ENCODE assay signal across 20 cellular contexts in genomic region chr17:41523787-41524186, GRCh38. TPM values are rescaled to one million over a fixed set of nuclear protein-coding genes. Genes with fewer than 3 reads are reported as not detected.
DNase-seq lines count a peak whose midpoint lies in the region; ATAC-seq and TF ChIP-seq lines count a peak whose summit lies in the region.
"Had no signal": no experiment of that assay in that cellular context is flagged by ENCODE, and none has a peak within 500 bp of the region (broad histone marks: within the 10 kb centered on the region; RNA-seq: fewer than 3 reads in every experiment).

No MANE protein-coding gene starts in this region.

- TF ChIP-seq EP300 in suprapubic skin (IDR thresholded peaks at IDR 0.05): no peak

- H3K36me3 ChIP-seq in PC-9 (ENCODE audit: low read depth) (peaks cover 38% of the 10 kb centered on the region), suprapubic skin (no peaks in the 10 kb centered on the region)
- H3K36me3 ChIP-seq: adrenal gland, WERI-Rb-1 had no signal

- TF ChIP-seq POLR2A in erythroblast (IDR thresholded peaks at IDR 0.05; ENCODE audit: low read length) (no peak), suprapubic skin (IDR thresholded peaks at IDR 0.05) (no peak)

- peaks cover 93% of the 10 kb centered on the region for H3F3A ChIP-seq in PC-9 (ENCODE audit: insufficient read depth, low read depth)

- H3K4me3 Mint-ChIP-seq in CD4-positive, alpha-beta T cell: no peak overlapping the region
- H3K4me3 Mint-ChIP-seq: central memory CD8-positive, alpha-beta T cell; natural killer cell treated with Interleukin-12 subunit alpha and Interleukin-12 subunit beta and Interleukin-15 and Interleukin-18, amount 100 ng/mL, for 72 hours had no signal

- H3K27me3 Mint-ChIP-seq in CD4-positive, alpha-beta T cell: peaks cover 29% of the 10 kb centered on the region

- WGBS in suprapubic skin: no CpG with 5 or more reads among the region's 19 CpGs

- H3K9me2 ChIP-seq in PC-9 (ENCODE audit: insufficient read depth): no peaks in the 10 kb centered on the region

- H3K4me3 ChIP-seq in PC-9 (peak overlapping the region; percentile 93), suprapubic skin (no peak overlapping the region)
- H3K4me3 ChIP-seq: adrenal gland had no signal

- no peak for ATAC-seq in CD4-positive, alpha-beta T cell (ENCODE audit: poor library complexity)
- ATAC-seq in GM19328 (IDR thresholded peaks at IDR 0.05; ENCODE audit: unreplicated experiment): no peak
- ATAC-seq: natural killer cell treated with Interleukin-12 subunit alpha and Interleukin-12 subunit beta and Interleukin-15 and Interleukin-18, amount 100 ng/mL, for 72 hours had no signal

- peaks cover 19% of the 10 kb centered on the region for H4K20me1 ChIP-seq in PC-9 (ENCODE audit: insufficient read depth)

- H3K4me2 ChIP-seq in PC-9: peak overlapping the region; percentile 98
- H3K4me2 ChIP-seq: KMS-11 had no signal

- POLR2A ChIA-PET in PC-9 (lab: Charles Lee; ENCODE audit: unreplicated experiment): interaction anchor here (0.5 to 5.8 kb wide), 3 partner anchors 17 to 438 kb away, joined by 4 to 75 read pairs (median 8); partner anchors contain the start of gene KRT13
- POLR2A ChIA-PET in CD4-positive, alpha-beta T cell (lab: Charles Lee): no interaction called here

- TSS peak; percentile 13 for BruUV-seq in PC-9 (replicated peaks; lab: Mats Ljungman, UMichigan)

- no peak overlapping the region for H3K27ac Mint-ChIP-seq in CD4-positive, alpha-beta T cell
- H3K27ac Mint-ChIP-seq: activated T-helper 2 cell treated with anti-CD3 and anti-CD28 coated beads, Interferon-gamma antibody, Interleukin-2, Interleukin-4, amounts not matched to agents 10 μg/mL and 5 μg/mL and 100 μg/mL, durations not matched to agents 14 hours and 24 hours and 36 hours; natural killer cell treated with Interleukin-12 subunit alpha and Interleukin-12 subunit beta and Interleukin-15 and Interleukin-18, amount 100 ng/mL, for 72 hours had no signal

- peaks cover 14% of the 10 kb centered on the region for H3K4me1 Mint-ChIP-seq in CD4-positive, alpha-beta T cell (ENCODE audit: low read depth)

- H3K27me3 ChIP-seq in PC-9 (ENCODE audit: insufficient read depth, low read depth) (no peaks in the 10 kb centered on the region), suprapubic skin (peaks cover 49% of the 10 kb centered on the region)
- peaks cover 20% of the 10 kb centered on the region for H3K27me3 ChIP-seq in CD4-positive, alpha-beta T cell (ENCODE audit: control insufficient read depth, insufficient read depth, low read length)

- no peaks in the 10 kb centered on the region for H3K36me3 Mint-ChIP-seq in CD4-positive, alpha-beta T cell (ENCODE audit: low read depth)
- H3K36me3 Mint-ChIP-seq: natural killer cell treated with Interleukin-12 subunit alpha and Interleukin-12 subunit beta and Interleukin-15 and Interleukin-18, amount 100 ng/mL, for 72 hours had no signal

- H3K9me3 ChIP-seq in PC-9 (ENCODE audit: insufficient read depth, low read depth) (no peaks in the 10 kb centered on the region), suprapubic skin (no peaks in the 10 kb centered on the region)
- H3K9me3 ChIP-seq in CD4-positive, alpha-beta T cell (ENCODE audit: control insufficient read depth, low read length): no peaks in the 10 kb centered on the region
- H3K9me3 ChIP-seq: adrenal gland had no signal

- H2AFZ ChIP-seq in PC-9: no peak overlapping the region

- no peak for TF ChIP-seq CTCF in PC-9 (conservative IDR thresholded peaks at IDR 0.05)
- no peak for TF ChIP-seq CTCF in suprapubic skin (IDR thresholded peaks at IDR 0.05)
- TF ChIP-seq CTCF in CD4-positive, alpha-beta T cell (IDR thresholded peaks at IDR 0.05): no peak

- intact Hi-C loops in PC-9 (cut with micrococcal nuclease; ENCODE audit: unreplicated experiment): loop anchor here (10.0 kb wide), 1 partner anchor 199 kb away; no protein-coding TSS in a partner anchor
- intact Hi-C loops in CD4-positive, alpha-beta T cell (cut with DNase I, micrococcal nuclease): no loop called here

- H3K9me3 Mint-ChIP-seq in CD4-positive, alpha-beta T cell: no peaks in the 10 kb centered on the region
- H3K9me3 Mint-ChIP-seq: activated T-helper 2 cell treated with anti-CD3 and anti-CD28 coated beads, Interferon-gamma antibody, Interleukin-2, Interleukin-4, amounts not matched to agents 10 μg/mL and 5 μg/mL and 100 μg/mL, durations not matched to agents 14 hours and 24 hours and 36 hours; central memory CD8-positive, alpha-beta T cell; natural killer cell treated with Interleukin-12 subunit alpha and Interleukin-12 subunit beta and Interleukin-15 and Interleukin-18, amount 100 ng/mL, for 72 hours had no signal

- H3K4me1 ChIP-seq in PC-9 (replicated peaks; ENCODE audit: insufficient read depth) (peaks cover 64% of the 10 kb centered on the region), suprapubic skin (peaks cover 41% of the 10 kb centered on the region)

- CTCF ChIA-PET in PC-9 (lab: Charles Lee): no interaction called here
- CTCF ChIA-PET in CD4-positive, alpha-beta T cell (lab: Charles Lee): no interaction called here

- H3K27ac ChIP-seq in PC-9: peak overlapping the region; percentile 95
- peak overlapping the region; percentile 6 for H3K27ac ChIP-seq in suprapubic skin
- H3K27ac ChIP-seq in CD4-positive, alpha-beta T cell (ENCODE audit: low read depth, low read length): no peak overlapping the region
- H3K27ac ChIP-seq: adrenal gland, C4-2B, KMS-11, WERI-Rb-1 had no signal

- H3K79me2 ChIP-seq in PC-9 (ENCODE audit: low read depth): peaks cover 59% of the 10 kb centered on the region

- DNase-seq in HT-29 (ENCODE audit: low spot score) (peak; percentile 81), PC-9 (peak; percentile 67 to 74), erythroblast (lab: John Stamatoyannopoulos, UW) (peak; percentile 57 to 82), suprapubic skin (ENCODE audit: low spot score in 2 of 2) (no peak), SW 1271 (lab: John Stamatoyannopoulos, UW) (no peak)
- no peak for DNase-seq in CD4-positive, alpha-beta T cell
- DNase-seq: adrenal gland; NCI-H1436; stimulated activated CD4-positive, alpha-beta T cell treated with anti-CD3 and anti-CD28 coated beads, Interleukin-15, amount 100 ng/mL, for 24 hours; WERI-Rb-1 had no signal

RNA-seq across cellular contexts. Expression of gene KRT19, which starts 4.3 kb away (rescaled TPM):
- 2,402 and 2,405 TPM in 2 replicates for total RNA-seq in HT-29 (2014; rRNA removed; shearing (Covaris generic))
- total RNA-seq in PC-9 (2021) (1,811 and 2,277 TPM in 2 replicates), suprapubic skin (100 to 1,000 TPM; 180 to 307 (median 215) TPM)
- not detected for total RNA-seq in CD4-positive, alpha-beta T cell
- total RNA-seq: activated CD8-positive, alpha-beta memory T cell treated with anti-CD3 and anti-CD28 coated beads for 36 hours; activated T-helper 2 cell treated with anti-CD3 and anti-CD28 coated beads, Interferon-gamma antibody, Interleukin-2, Interleukin-4, amounts not matched to agents 10 μg/mL and 5 μg/mL and 100 μg/mL, durations not matched to agents 14 hours and 24 hours and 36 hours; natural killer cell treated with Interleukin-12 subunit alpha and Interleukin-12 subunit beta and Interleukin-15 and Interleukin-18, amount 100 ng/mL, for 72 hours; OCI-LY7 had no signal

RNA-seq across cellular contexts. Expression of gene KRT15, which starts 5.1 kb away (rescaled TPM):
- 14.1 and 15.9 TPM in 2 replicates for total RNA-seq in HT-29 (2014; rRNA removed; shearing (Covaris generic))
- total RNA-seq in PC-9 (2021): 41.9 and 49.9 TPM in 2 replicates
- 1,000 to 10,000 TPM in 3 of 4 donors, 100 to 1,000 TPM in 1; 690 to 2,507 (median 1,431) TPM for total RNA-seq in suprapubic skin
- not detected for total RNA-seq in CD4-positive, alpha-beta T cell
- total RNA-seq: activated CD8-positive, alpha-beta memory T cell treated with anti-CD3 and anti-CD28 coated beads for 36 hours; activated T-helper 2 cell treated with anti-CD3 and anti-CD28 coated beads, Interferon-gamma antibody, Interleukin-2, Interleukin-4, amounts not matched to agents 10 μg/mL and 5 μg/mL and 100 μg/mL, durations not matched to agents 14 hours and 24 hours and 36 hours; frontal cortex; natural killer cell treated with Interleukin-12 subunit alpha and Interleukin-12 subunit beta and Interleukin-15 and Interleukin-18, amount 100 ng/mL, for 72 hours; OCI-LY7; subcutaneous adipose tissue had no signal

RNA-seq across cellular contexts. Expression of gene KRT13, which starts 18.4 kb away (rescaled TPM):
- total RNA-seq in HT-29 (2014; rRNA removed; shearing (Covaris generic)): 35.5 and 45.8 TPM in 2 replicates
- total RNA-seq in PC-9 (2021): 606 and 1,548 TPM in 2 replicates
- total RNA-seq in suprapubic skin: under 1 TPM in 1 of 4 donors, not detected in 3; 0.51 TPM
- total RNA-seq in CD4-positive, alpha-beta T cell: not detected
- total RNA-seq: activated CD8-positive, alpha-beta memory T cell treated with anti-CD3 and anti-CD28 coated beads for 36 hours; activated T-helper 2 cell treated with anti-CD3 and anti-CD28 coated beads, Interferon-gamma antibody, Interleukin-2, Interleukin-4, amounts not matched to agents 10 μg/mL and 5 μg/mL and 100 μg/mL, durations not matched to agents 14 hours and 24 hours and 36 hours; frontal cortex; natural killer cell treated with Interleukin-12 subunit alpha and Interleukin-12 subunit beta and Interleukin-15 and Interleukin-18, amount 100 ng/mL, for 72 hours; OCI-LY7; subcutaneous adipose tissue had no signal

RNA-seq across cellular contexts. Expression of gene KRT36, which starts 34.1 kb away (rescaled TPM):
- total RNA-seq in HT-29 (2014; rRNA removed; shearing (Covaris generic)): not detected in 2 replicates
- not detected in 2 replicates for total RNA-seq in PC-9 (2021)
- total RNA-seq in suprapubic skin: 1 to 10 TPM in 2 of 4 donors, under 1 TPM in 1, not detected in 1; 0.79 to 3.9 (median 1.2) TPM
- total RNA-seq in CD4-positive, alpha-beta T cell: not detected
- total RNA-seq: activated CD8-positive, alpha-beta memory T cell treated with anti-CD3 and anti-CD28 coated beads for 36 hours; activated T-helper 2 cell treated with anti-CD3 and anti-CD28 coated beads, Interferon-gamma antibody, Interleukin-2, Interleukin-4, amounts not matched to agents 10 μg/mL and 5 μg/mL and 100 μg/mL, durations not matched to agents 14 hours and 24 hours and 36 hours; frontal cortex; natural killer cell treated with Interleukin-12 subunit alpha and Interleukin-12 subunit beta and Interleukin-15 and Interleukin-18, amount 100 ng/mL, for 72 hours; OCI-LY7; subcutaneous adipose tissue had no signal

RNA-seq across cellular contexts. Expression of gene KRT35, which starts 42.8 kb away (rescaled TPM):
- not detected in 2 replicates for total RNA-seq in HT-29 (2014; rRNA removed; shearing (Covaris generic))
- total RNA-seq in PC-9 (2021) (not detected in 2 replicates), suprapubic skin (100 to 1,000 TPM in 1 of 4 donors, 10 to 100 TPM in 2, 1 to 10 TPM in 1; 2.5 to 156 (median 38.8) TPM)
- total RNA-seq in CD4-positive, alpha-beta T cell: not detected
- total RNA-seq: activated CD8-positive, alpha-beta memory T cell treated with anti-CD3 and anti-CD28 coated beads for 36 hours; activated T-helper 2 cell treated with anti-CD3 and anti-CD28 coated beads, Interferon-gamma antibody, Interleukin-2, Interleukin-4, amounts not matched to agents 10 μg/mL and 5 μg/mL and 100 μg/mL, durations not matched to agents 14 hours and 24 hours and 36 hours; adrenal gland; frontal cortex; natural killer cell treated with Interleukin-12 subunit alpha and Interleukin-12 subunit beta and Interleukin-15 and Interleukin-18, amount 100 ng/mL, for 72 hours; OCI-LY7; subcutaneous adipose tissue had no signal

Comparison
In these comparisons a context has a peak if more than half of its experiments do, and no peak if none do; other contexts are left out.
1. DNase-seq: peak in HT-29 (single experiment), PC-9 (2 of 2) and erythroblast (2 of 2); none in suprapubic skin (0 of 2), SW 1271 (0 of 2) and CD4-positive, alpha-beta T cell (0 of 10).
2. RNA of gene KRT19, which starts 4.3 kb away (total RNA-seq): 2,402 to 2,405 TPM in HT-29, 1,811 to 2,277 TPM in PC-9 and 180 to 307 TPM in suprapubic skin; not detected in CD4-positive, alpha-beta T cell; every median in the first group is over 100 times any median in the second.
3. RNA of gene KRT15, which starts 5.1 kb away (total RNA-seq): 690 to 2,507 TPM in suprapubic skin; 41.9 to 49.9 TPM in PC-9, 14.1 to 15.9 TPM in HT-29 and not detected in CD4-positive, alpha-beta T cell; every median in the first group is over 10 times any median in the second.
4. RNA of gene KRT13, which starts 18.4 kb away (total RNA-seq): 606 to 1,548 TPM in PC-9 and 35.5 to 45.8 TPM in HT-29; 0.51 TPM in suprapubic skin and not detected in CD4-positive, alpha-beta T cell; every median in the first group is over 10 times any median in the second.